1 cellular context compared by ENCODE assay signal in genomic region chr19:49687150-49687549, GRCh38.
TF ChIP-seq lines count a peak whose summit lies in the region.

No MANE protein-coding gene starts in this region.

TF ChIP-seq in GM23338, 12 proteins besides CTCF, POLR2A, EP300 and RAD21 (continued from another document):
- TF ChIP-seq, protein P1, sequence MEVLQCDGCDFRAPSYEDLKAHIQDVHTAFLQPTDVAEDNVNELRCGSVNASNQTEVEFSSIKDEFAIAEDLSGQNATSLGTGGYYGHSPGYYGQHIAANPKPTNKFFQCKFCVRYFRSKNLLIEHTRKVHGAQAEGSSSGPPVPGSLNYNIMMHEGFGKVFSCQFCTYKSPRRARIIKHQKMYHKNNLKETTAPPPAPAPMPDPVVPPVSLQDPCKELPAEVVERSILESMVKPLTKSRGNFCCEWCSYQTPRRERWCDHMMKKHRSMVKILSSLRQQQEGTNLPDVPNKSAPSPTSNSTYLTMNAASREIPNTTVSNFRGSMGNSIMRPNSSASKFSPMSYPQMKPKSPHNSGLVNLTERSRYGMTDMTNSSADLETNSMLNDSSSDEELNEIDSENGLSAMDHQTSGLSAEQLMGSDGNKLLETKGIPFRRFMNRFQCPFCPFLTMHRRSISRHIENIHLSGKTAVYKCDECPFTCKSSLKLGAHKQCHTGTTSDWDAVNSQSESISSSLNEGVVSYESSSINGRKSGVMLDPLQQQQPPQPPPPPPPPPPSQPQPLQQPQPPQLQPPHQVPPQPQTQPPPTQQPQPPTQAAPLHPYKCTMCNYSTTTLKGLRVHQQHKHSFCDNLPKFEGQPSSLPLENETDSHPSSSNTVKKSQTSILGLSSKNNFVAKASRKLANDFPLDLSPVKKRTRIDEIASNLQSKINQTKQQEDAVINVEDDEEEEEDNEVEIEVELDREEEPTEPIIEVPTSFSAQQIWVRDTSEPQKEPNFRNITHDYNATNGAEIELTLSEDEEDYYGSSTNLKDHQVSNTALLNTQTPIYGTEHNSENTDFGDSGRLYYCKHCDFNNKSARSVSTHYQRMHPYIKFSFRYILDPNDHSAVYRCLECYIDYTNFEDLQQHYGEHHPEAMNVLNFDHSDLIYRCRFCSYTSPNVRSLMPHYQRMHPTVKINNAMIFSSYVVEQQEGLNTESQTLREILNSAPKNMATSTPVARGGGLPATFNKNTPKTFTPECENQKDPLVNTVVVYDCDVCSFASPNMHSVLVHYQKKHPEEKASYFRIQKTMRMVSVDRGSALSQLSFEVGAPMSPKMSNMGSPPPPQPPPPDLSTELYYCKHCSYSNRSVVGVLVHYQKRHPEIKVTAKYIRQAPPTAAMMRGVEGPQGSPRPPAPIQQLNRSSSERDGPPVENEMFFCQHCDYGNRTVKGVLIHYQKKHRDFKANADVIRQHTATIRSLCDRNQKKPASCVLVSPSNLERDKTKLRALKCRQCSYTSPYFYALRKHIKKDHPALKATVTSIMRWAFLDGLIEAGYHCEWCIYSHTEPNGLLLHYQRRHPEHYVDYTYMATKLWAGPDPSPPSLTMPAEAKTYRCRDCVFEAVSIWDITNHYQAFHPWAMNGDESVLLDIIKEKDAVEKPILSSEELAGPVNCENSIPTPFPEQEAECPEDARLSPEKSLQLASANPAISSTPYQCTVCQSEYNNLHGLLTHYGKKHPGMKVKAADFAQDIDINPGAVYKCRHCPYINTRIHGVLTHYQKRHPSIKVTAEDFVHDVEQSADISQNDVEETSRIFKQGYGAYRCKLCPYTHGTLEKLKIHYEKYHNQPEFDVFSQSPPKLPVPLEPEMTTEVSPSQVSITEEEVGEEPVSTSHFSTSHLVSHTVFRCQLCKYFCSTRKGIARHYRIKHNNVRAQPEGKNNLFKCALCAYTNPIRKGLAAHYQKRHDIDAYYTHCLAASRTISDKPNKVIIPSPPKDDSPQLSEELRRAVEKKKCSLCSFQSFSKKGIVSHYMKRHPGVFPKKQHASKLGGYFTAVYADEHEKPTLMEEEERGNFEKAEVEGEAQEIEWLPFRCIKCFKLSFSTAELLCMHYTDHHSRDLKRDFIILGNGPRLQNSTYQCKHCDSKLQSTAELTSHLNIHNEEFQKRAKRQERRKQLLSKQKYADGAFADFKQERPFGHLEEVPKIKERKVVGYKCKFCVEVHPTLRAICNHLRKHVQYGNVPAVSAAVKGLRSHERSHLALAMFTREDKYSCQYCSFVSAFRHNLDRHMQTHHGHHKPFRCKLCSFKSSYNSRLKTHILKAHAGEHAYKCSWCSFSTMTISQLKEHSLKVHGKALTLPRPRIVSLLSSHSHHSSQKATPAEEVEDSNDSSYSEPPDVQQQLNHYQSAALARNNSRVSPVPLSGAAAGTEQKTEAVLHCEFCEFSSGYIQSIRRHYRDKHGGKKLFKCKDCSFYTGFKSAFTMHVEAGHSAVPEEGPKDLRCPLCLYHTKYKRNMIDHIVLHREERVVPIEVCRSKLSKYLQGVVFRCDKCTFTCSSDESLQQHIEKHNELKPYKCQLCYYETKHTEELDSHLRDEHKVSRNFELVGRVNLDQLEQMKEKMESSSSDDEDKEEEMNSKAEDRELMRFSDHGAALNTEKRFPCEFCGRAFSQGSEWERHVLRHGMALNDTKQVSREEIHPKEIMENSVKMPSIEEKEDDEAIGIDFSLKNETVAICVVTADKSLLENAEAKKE (CRISPR knock-in tag; IDR thresholded peaks at IDR 0.05), result no peak
- TF ChIP-seq NANOG (IDR thresholded peaks at IDR 0.05; ENCODE audit: borderline replicate concordance) (no peak), ZNF114 (CRISPR knock-in tag; IDR thresholded peaks at IDR 0.05) (no peak), REST (IDR thresholded peaks at IDR 0.05; ENCODE audit: unreplicated experiment) (no peak), CREB1 (CRISPR knock-in tag; IDR thresholded peaks at IDR 0.05; ENCODE audit: low read depth) (no peak)
- TF ChIP-seq, protein P2, sequence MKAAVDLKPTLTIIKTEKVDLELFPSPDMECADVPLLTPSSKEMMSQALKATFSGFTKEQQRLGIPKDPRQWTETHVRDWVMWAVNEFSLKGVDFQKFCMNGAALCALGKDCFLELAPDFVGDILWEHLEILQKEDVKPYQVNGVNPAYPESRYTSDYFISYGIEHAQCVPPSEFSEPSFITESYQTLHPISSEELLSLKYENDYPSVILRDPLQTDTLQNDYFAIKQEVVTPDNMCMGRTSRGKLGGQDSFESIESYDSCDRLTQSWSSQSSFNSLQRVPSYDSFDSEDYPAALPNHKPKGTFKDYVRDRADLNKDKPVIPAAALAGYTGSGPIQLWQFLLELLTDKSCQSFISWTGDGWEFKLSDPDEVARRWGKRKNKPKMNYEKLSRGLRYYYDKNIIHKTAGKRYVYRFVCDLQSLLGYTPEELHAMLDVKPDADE (IDR thresholded peaks at IDR 0.05), result no peak
